ENCODE assay signal across 7 cellular contexts in the genomic region with DNA sequence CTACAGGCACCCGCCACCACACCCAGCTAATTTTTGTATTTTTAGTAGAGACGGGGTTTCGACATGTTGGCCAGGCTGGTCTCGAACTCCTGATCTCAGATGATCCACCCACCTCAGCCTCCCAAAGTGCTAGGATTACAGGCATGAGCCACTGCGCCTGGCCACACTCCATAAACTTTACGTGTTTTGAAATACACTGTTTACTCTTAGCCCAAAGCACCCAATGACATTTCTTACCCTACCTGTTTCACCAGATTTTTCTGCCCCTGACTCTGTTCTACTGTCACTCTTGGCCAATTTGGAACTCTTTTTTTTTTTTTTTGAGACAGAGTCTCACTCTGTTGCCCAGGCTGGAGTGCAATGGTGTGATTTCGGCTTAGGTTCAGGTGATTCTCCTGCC. TPM values are rescaled to one million over a fixed set of nuclear protein-coding genes. Genes with fewer than 3 reads are reported as not detected.
A peak's percentile ranks its signal among the peaks of the same experiment; 100 is the strongest.
DNase-seq lines count a peak whose midpoint lies in the region; ATAC-seq and TF ChIP-seq lines count a peak whose summit lies in the region.
"Not testable (repeated sequence)": the region's sequence is repeated elsewhere in the genome, so short reads cannot be mapped to it uniquely, and the experiment has no call there.

No MANE protein-coding gene starts in this region.

- POLR2A ChIA-PET in Caco-2 (lab: Charles Lee): not testable (repeated sequence)

- H3K4me3 ChIP-seq in Caco-2 (ENCODE audit: low read depth, low read length); colonic mucosa; lung; prostate gland: not testable (repeated sequence)

- H3K27ac Mint-ChIP-seq in Caco-2 (ENCODE audit: unreplicated experiment): peak overlapping the region; percentile 18

- CTCF ChIA-PET in Caco-2 (lab: Charles Lee): not testable (repeated sequence)

- not testable (repeated sequence) for H3K36me3 ChIP-seq in Caco-2 (ENCODE audit: control insufficient read depth, insufficient read depth, low read length); colonic mucosa; lung (ENCODE audit: control insufficient read depth in 2 of 2, insufficient read depth in 2 of 2, low read length in 2 of 2); prostate gland

- not testable (repeated sequence) for H3K9ac ChIP-seq in colonic mucosa (ENCODE audit: low read depth in 2 of 2, low read length in 2 of 2)

- not testable (repeated sequence) for H3K27me3 ChIP-seq in Caco-2 (replicated peaks; ENCODE audit: control insufficient read depth, insufficient read depth, low read length); colonic mucosa; lung (ENCODE audit: control insufficient read depth, insufficient read depth); prostate gland (replicated peaks; ENCODE audit: insufficient read depth)

- not testable (repeated sequence) for H3K27me3 Mint-ChIP-seq in Caco-2 (ENCODE audit: insufficient read depth, unreplicated experiment)

- BruUV-seq in Caco-2 (replicated peaks; lab: Mats Ljungman, UMichigan): not testable (repeated sequence)

- H3K9me3 ChIP-seq in Caco-2; colonic mucosa; lung (ENCODE audit: control insufficient read depth in 2 of 2, insufficient read depth in 1 of 2, low read length in 1 of 2); prostate gland: not testable (repeated sequence)

- WGBS in lung, 2 donors: 85 to 91% methylated on average over 7 of the region's 7 CpGs
- 75% methylated on average over 7 of the region's 7 CpGs for WGBS in prostate gland

- H3K4me3 Mint-ChIP-seq in Caco-2 (ENCODE audit: unreplicated experiment): peak overlapping the region; percentile 40

- H3K27ac ChIP-seq in colonic mucosa; lung (ENCODE audit: low read depth in 1 of 2, low read length in 1 of 2): not testable (repeated sequence)
- H3K27ac ChIP-seq in prostate gland: peak overlapping the region; percentile 54 to 59

- peaks cover 40% of the 10 kb centered on the region for H3K36me3 Mint-ChIP-seq in Caco-2 (ENCODE audit: insufficient read depth, unreplicated experiment)

- intact Hi-C loops in Caco-2 (cut with micrococcal nuclease; ENCODE audit: unreplicated experiment); colonic mucosa (cut with DNase I); prostate gland (cut with DNase I): not testable (repeated sequence)

- not testable (repeated sequence) for TF ChIP-seq CTCF in Caco-2 (IDR thresholded peaks at IDR 0.05; ENCODE audit: insufficient read depth in 1 of 2, low read depth in 1 of 2, low read length in 1 of 2, severe bottlenecking in 1 of 2, unreplicated experiment in 1 of 2); colonic mucosa (IDR thresholded peaks at IDR 0.05); lung (IDR thresholded peaks at IDR 0.05; ENCODE audit: control extremely low read depth, extremely low read depth); prostate gland (IDR thresholded peaks at IDR 0.05)

- H3K4me1 Mint-ChIP-seq in Caco-2 (ENCODE audit: low read depth, unreplicated experiment): peaks cover 33% of the 10 kb centered on the region

- DNase-seq in Caco-2 (peak; percentile 56 to 73), SIG-M5 treated with dmso at 0.1 percent for 504 hours (lab: John Stamatoyannopoulos, UW; ENCODE audit: unreplicated experiment) (peak; percentile 6), colonic mucosa (peak; percentile 48), left lobe of liver (ENCODE audit: low spot score) (peak; percentile 73), lung (ENCODE audit: low spot score) (peak; percentile 32), prostate gland (ENCODE audit: low spot score) (peak; percentile 81)

- H3K4me1 ChIP-seq in Caco-2: peaks cover 30% of the 10 kb centered on the region
- H3K4me1 ChIP-seq in colonic mucosa; lung (ENCODE audit: control insufficient read depth in 2 of 2, insufficient read depth in 2 of 2, low read length in 2 of 2); prostate gland (replicated peaks): not testable (repeated sequence)

- ATAC-seq in left lobe of liver: peak; percentile 81
- ATAC-seq in lung (ENCODE audit: insufficient read depth, low FRiP score): not testable (repeated sequence)

- TF ChIP-seq RAD21 in Ishikawa (IDR thresholded peaks at IDR 0.05; ENCODE audit: low read depth): not testable (repeated sequence)

- peaks cover 16% of the 10 kb centered on the region for H3K9me3 Mint-ChIP-seq in Caco-2 (ENCODE audit: unreplicated experiment)

- TF ChIP-seq EP300 in Ishikawa (IDR thresholded peaks at IDR 0.05; ENCODE audit: borderline replicate concordance): 0 out of 2 replicates have a peak, but pooled peaks have one; percentile 10

- not testable (repeated sequence) for TF ChIP-seq POLR2A in prostate gland (IDR thresholded peaks at IDR 0.05)

TF ChIP-seq in Ishikawa, 13 proteins besides CTCF, POLR2A, EP300 and RAD21:
- TF ChIP-seq NFIC (IDR thresholded peaks at IDR 0.05): peak; percentile 20; the same call in 1 of the 2 replicates
TF ChIP-seq in Ishikawa: peak in this region for 1; not testable (repeated sequence) for 12.

RNA-seq across cellular contexts. Expression of gene GNE, which starts 15.1 kb away (rescaled TPM):
- total RNA-seq in Caco-2 (2022) (15.2 and 18.7 TPM in 2 replicates), colonic mucosa (100 to 1,000 TPM; 150 to 190 TPM), left lobe of liver (94.4 TPM), lung (10 to 100 TPM; 17.1 to 18.4 TPM), prostate gland (10 to 100 TPM; 34.5 to 54.0 TPM)
- polyA plus RNA-seq in lung: 10 to 100 TPM in 1 of 2 donors, 1 to 10 TPM in 1; 5.1 to 10.4 TPM

Comparison
In these comparisons a context has a peak if more than half of its experiments do, and no peak if none do; other contexts are left out.
1. DNase-seq: peak in every context shown above with its lines; median percentile 81 in prostate gland; 73 in left lobe of liver; 64 in Caco-2; 48 in colonic mucosa; 32 in lung; 6 in SIG-M5 treated with dmso at 0.1 percent for 504 hours.